In genomic region chr2:44778671-44779476, GRCh38 we compare ENCODE assay signal across 1 cellular context.
TF ChIP-seq lines count a peak whose summit lies in the region.

No MANE protein-coding gene starts in this region.

TF ChIP-seq in H1, 55 proteins besides CTCF, POLR2A, EP300 and RAD21 (continued from another document):
- no peak for TF ChIP-seq SIX5 (IDR thresholded peaks at IDR 0.05; ENCODE audit: low read depth, low read length)
- peak; percentile 33; the same call in 1 of the 2 replicates for TF ChIP-seq YY1 (IDR thresholded peaks at IDR 0.05; ENCODE audit: low read depth, low read length)
- peak; percentile 34 for TF ChIP-seq KDM4A (IDR thresholded peaks at IDR 0.05; ENCODE audit: low read depth, low read length, severe bottlenecking)
- TF ChIP-seq RXRA (IDR thresholded peaks at IDR 0.05; ENCODE audit: insufficient read depth, low read depth, low read length): no peak
- peak; percentile 84 for TF ChIP-seq CTBP2 (IDR thresholded peaks at IDR 0.05; ENCODE audit: borderline replicate concordance, insufficient read depth, insufficient read length, low read length)
- TF ChIP-seq EZH2 (IDR thresholded peaks at IDR 0.05; ENCODE audit: low read depth, low read length, severe bottlenecking): peak; percentile 28
- TF ChIP-seq, protein P1, sequence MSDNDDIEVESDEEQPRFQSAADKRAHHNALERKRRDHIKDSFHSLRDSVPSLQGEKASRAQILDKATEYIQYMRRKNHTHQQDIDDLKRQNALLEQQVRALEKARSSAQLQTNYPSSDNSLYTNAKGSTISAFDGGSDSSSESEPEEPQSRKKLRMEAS (IDR thresholded peaks at IDR 0.05): peak; percentile 7; the same call in 1 of the 2 replicates
- no peak for TF ChIP-seq BRCA1 (IDR thresholded peaks at IDR 0.05; ENCODE audit: low read depth, low read length)
- TF ChIP-seq SIN3A (conservative IDR thresholded peaks at IDR 0.05 in 1 of 2, IDR thresholded peaks at IDR 0.05 in 1 of 2; ENCODE audit: low read depth in 1 of 2, low read length in 2 of 2): peak in 1 of 2 experiments; percentile 79; a peak in 2 of 4 replicates
- TF ChIP-seq CEBPB (IDR thresholded peaks at IDR 0.05; ENCODE audit: low read depth, low read length): peak; percentile 45; the same call in 1 of the 2 replicates
- 0 out of 4 replicates have a peak, but pooled peaks of 1 of the 2 experiments have one; percentile 16 for TF ChIP-seq HDAC2 (IDR thresholded peaks at IDR 0.05; ENCODE audit: borderline replicate concordance in 1 of 2, low read depth in 2 of 2, low read length in 2 of 2)
